Comparison of ENCODE assay signal across 1 cellular context in genomic region chr16:9089660-9090059, GRCh38.
TF ChIP-seq lines count a peak whose summit lies in the region.

No MANE protein-coding gene starts in this region.

TF ChIP-seq in SK-N-SH, 30 proteins besides CTCF, POLR2A, EP300 and RAD21 (continued from another document):
- TF ChIP-seq REST (IDR thresholded peaks at IDR 0.05; ENCODE audit: low read depth, low read length) (no peak), SMC3 (IDR thresholded peaks at IDR 0.05; ENCODE audit: low read depth, low read length) (no peak), TCF12 (IDR thresholded peaks at IDR 0.05) (no peak), NRF1 (IDR thresholded peaks at IDR 0.05; ENCODE audit: low read depth, low read length) (no peak), FOSL2 (IDR thresholded peaks at IDR 0.05; ENCODE audit: borderline replicate concordance, low read depth) (no peak), TAF1 (IDR thresholded peaks at IDR 0.05; ENCODE audit: borderline replicate concordance, low read depth, low read length) (no peak), FOXM1 (IDR thresholded peaks at IDR 0.05; ENCODE audit: low read depth) (no peak), MEF2A (IDR thresholded peaks at IDR 0.05; ENCODE audit: borderline replicate concordance, low read depth) (no peak), SIN3A (IDR thresholded peaks at IDR 0.05; ENCODE audit: borderline replicate concordance, low read depth, low read length) (no peak), ELF1 (IDR thresholded peaks at IDR 0.05) (no peak), USF2 (IDR thresholded peaks at IDR 0.05; ENCODE audit: borderline replicate concordance, low read depth, low read length) (no peak)
